Comparison of ENCODE assay signal across 8 cellular contexts in genomic region chr17:78497115-78497540, GRCh38.
DNase-seq lines count a peak whose midpoint lies in the region; ATAC-seq and TF ChIP-seq lines count a peak whose summit lies in the region.

No MANE protein-coding gene starts in this region.

- H3K4me3 ChIP-seq in Caco-2 (ENCODE audit: low read depth, low read length) (no peak overlapping the region), IMR-90 (ENCODE audit: insufficient read depth, low read depth, low read length) (no peak overlapping the region), esophagus squamous epithelium (no peak overlapping the region)

- no peaks in the 10 kb centered on the region for H3K79me1 ChIP-seq in IMR-90 (ENCODE audit: low read depth in 1 of 2, low read length in 2 of 2)

- H3K4me2 ChIP-seq in IMR-90 (ENCODE audit: low read depth, low read length), result no peak overlapping the region

- H3K23ac ChIP-seq in IMR-90 (ENCODE audit: low read depth, low read length), result no peak overlapping the region

- H2BK120ac ChIP-seq in IMR-90 (ENCODE audit: low read depth, low read length), result no peak overlapping the region

- CTCF ChIA-PET in Caco-2 (lab: Charles Lee), result interaction anchor here (0.5 to 1.4 kb wide), 20 partner anchors 62 to 711 kb away, joined by 3 to 28 read pairs (median 4); partner anchors contain the start of gene CANT1
- CTCF ChIA-PET in IMR-90 (lab: Yijun Ruan, JAX), result interaction anchor here (0.5 to 1.5 kb wide), 7 partner anchors 18 to 364 kb away, joined by 3 to 13 read pairs (median 4); no protein-coding TSS in a partner anchor

- H3K18ac ChIP-seq in IMR-90 (ENCODE audit: low read depth, low read length), result no peak overlapping the region

- H4K5ac ChIP-seq in IMR-90 (ENCODE audit: low read depth, low read length), result no peak overlapping the region

- WGBS in IMR-90 (ENCODE audit: extremely low coverage in 2 of 2, insufficient read length in 1 of 2), 2 experiments, result 9% methylated on average over 6 of the region's 10 CpGs; no CpG with 5 or more reads in 1 of the 2 experiments
- 16 to 25% methylated on average over 4 to 5 of the region's 10 CpGs for WGBS in esophagus squamous epithelium, 2 donors

- TF ChIP-seq POLR2A in IMR-90 (IDR thresholded peaks at IDR 0.05; ENCODE audit: low read depth, low read length), result 0 out of 2 replicates have a peak, but pooled peaks have one; percentile 28
- TF ChIP-seq POLR2A in esophagus squamous epithelium (IDR thresholded peaks at IDR 0.05), result no peak

- no peak overlapping the region for H3K27ac Mint-ChIP-seq in Caco-2 (ENCODE audit: unreplicated experiment)
- no peak overlapping the region for H3K27ac Mint-ChIP-seq in naive B cell

- POLR2A ChIA-PET in Caco-2 (lab: Charles Lee), result no interaction called here
- POLR2A ChIA-PET in IMR-90 (lab: Charles Lee; ENCODE audit: unreplicated experiment), result interaction anchor here (0.6 kb wide), 1 partner anchor 341 kb away, joined by 3 read pairs; no protein-coding TSS in a partner anchor

- H3K4me1 ChIP-seq in Caco-2 (no peaks in the 10 kb centered on the region), IMR-90 (ENCODE audit: control insufficient read depth, insufficient read depth, low read length) (no peaks in the 10 kb centered on the region), esophagus squamous epithelium (peaks cover 0 to 14% (median 0%) of the 10 kb centered on the region in 3 donors)

- H3K9me3 ChIP-seq in Caco-2 (no peaks in the 10 kb centered on the region), IMR-90 (ENCODE audit: control insufficient read depth, insufficient read depth, low read length) (no peaks in the 10 kb centered on the region), esophagus squamous epithelium (no peaks in the 10 kb centered on the region)

- H3K27ac ChIP-seq in IMR-90 (ENCODE audit: insufficient read depth, low read length) (no peak overlapping the region), esophagus squamous epithelium (no peak overlapping the region), substantia nigra (ENCODE audit: low read depth, low read length, poor library complexity, severe bottlenecking) (peak overlapping the region; percentile 89)

- H3K4me3 Mint-ChIP-seq in Caco-2 (ENCODE audit: unreplicated experiment) (no peak overlapping the region), naive B cell (no peak overlapping the region)

- H2BK15ac ChIP-seq in IMR-90 (ENCODE audit: low read depth, low read length), result no peak overlapping the region

- dilution Hi-C loops in IMR-90 (cut with HindIII; ENCODE audit: low sequenced_read_pairs, unreplicated experiment), result no loop called here

- intact Hi-C loops in Caco-2 (cut with micrococcal nuclease; ENCODE audit: unreplicated experiment), result loop anchor here (1.0 to 5.0 kb wide), 4 partner anchors 60 to 302 kb away; no protein-coding TSS in a partner anchor
- intact Hi-C loops in IMR-90 (cut with micrococcal nuclease), result loop anchor here (1.0 to 10.0 kb wide), 4 partner anchors 211 to 328 kb away; no protein-coding TSS in a partner anchor
- intact Hi-C loops in esophagus squamous epithelium (cut with DNase I), result no loop called here

- TF ChIP-seq RAD21 in IMR-90 (IDR thresholded peaks at IDR 0.05; ENCODE audit: low read length), result peak; percentile 98

- ATAC-seq in IMR-90 (ENCODE audit: low read depth) (peak; percentile 96), naive B cell (ENCODE audit: low read depth in 2 of 2) (peak; percentile 30 to 41), GM21529 (IDR thresholded peaks at IDR 0.05; ENCODE audit: unreplicated experiment) (no peak)

- H3K9me3 Mint-ChIP-seq in Caco-2 (ENCODE audit: unreplicated experiment) (no peaks in the 10 kb centered on the region), naive B cell (no peaks in the 10 kb centered on the region)

- no peak overlapping the region for H4K8ac ChIP-seq in IMR-90 (ENCODE audit: low read depth in 2 of 2, low read length in 2 of 2)

- H2BK5ac ChIP-seq in IMR-90 (ENCODE audit: low read depth, low read length, poor library complexity, severe bottlenecking), result no peak overlapping the region

- no peak overlapping the region for H3K9ac ChIP-seq in IMR-90 (ENCODE audit: low read depth, low read length)

- TF ChIP-seq CTCF in Caco-2 (IDR thresholded peaks at IDR 0.05; ENCODE audit: insufficient read depth in 1 of 2, low read depth in 1 of 2, low read length in 1 of 2, severe bottlenecking in 1 of 2, unreplicated experiment in 1 of 2) (peak; percentile 85 to 88), IMR-90 (conservative IDR thresholded peaks at IDR 0.05; ENCODE audit: low read depth, low read length) (peak; percentile 92), esophagus squamous epithelium (IDR thresholded peaks at IDR 0.05) (peak; percentile 47 to 86 (median 70))

- no peaks in the 10 kb centered on the region for H3K27me3 Mint-ChIP-seq in Caco-2 (ENCODE audit: insufficient read depth, unreplicated experiment)
- peaks cover 0 to 9% (median 0%) of the 10 kb centered on the region in 3 donors for H3K27me3 Mint-ChIP-seq in naive B cell

- H3K4ac ChIP-seq in IMR-90 (ENCODE audit: low read depth, low read length), result no peak overlapping the region

- peak overlapping the region; percentile 28 for H2AFZ ChIP-seq in IMR-90 (replicated peaks; ENCODE audit: low read length, poor library complexity)

- no peak overlapping the region for H3K14ac ChIP-seq in IMR-90 (replicated peaks; ENCODE audit: low read depth, low read length)

- BruUV-seq in Caco-2 (replicated peaks; lab: Mats Ljungman, UMichigan) (no TSS peak), IMR-90 (replicated peaks; lab: Mats Ljungman, UMichigan) (no TSS peak)

- no peak overlapping the region for H3K56ac ChIP-seq in IMR-90 (ENCODE audit: extremely low read depth, insufficient read depth, low read length)

- no peaks in the 10 kb centered on the region for H3K36me3 ChIP-seq in Caco-2 (ENCODE audit: control insufficient read depth, insufficient read depth, low read length)
- no peaks in the 10 kb centered on the region for H3K36me3 ChIP-seq in IMR-90 (ENCODE audit: control insufficient read depth, insufficient read depth, low read length)
- no peaks in the 10 kb centered on the region for H3K36me3 ChIP-seq in esophagus squamous epithelium

- H2BK20ac ChIP-seq in IMR-90 (ENCODE audit: low read depth, low read length), result no peak overlapping the region

- H2AK5ac ChIP-seq in IMR-90 (ENCODE audit: low read depth, low read length), result peak overlapping the region; percentile 45

- H3K4me1 Mint-ChIP-seq in Caco-2 (ENCODE audit: low read depth, unreplicated experiment) (no peaks in the 10 kb centered on the region), naive B cell (no peaks in the 10 kb centered on the region)

- no peaks in the 10 kb centered on the region for H4K20me1 ChIP-seq in IMR-90 (ENCODE audit: insufficient read depth, low read length)

- no peaks in the 10 kb centered on the region for H3K36me3 Mint-ChIP-seq in Caco-2 (ENCODE audit: insufficient read depth, unreplicated experiment)
- H3K36me3 Mint-ChIP-seq in naive B cell, result no peaks in the 10 kb centered on the region

- peak overlapping the region; percentile 72 for H2AK9ac ChIP-seq in IMR-90 (replicated peaks; ENCODE audit: low read depth, low read length, poor library complexity)

- H3K9me1 ChIP-seq in IMR-90 (ENCODE audit: insufficient read depth, low read length), result no peaks in the 10 kb centered on the region

- no peak overlapping the region for H4K91ac ChIP-seq in IMR-90 (ENCODE audit: insufficient read depth, low read depth, low read length)

- H3K27me3 ChIP-seq in Caco-2 (replicated peaks; ENCODE audit: control insufficient read depth, insufficient read depth, low read length) (no peaks in the 10 kb centered on the region), IMR-90 (ENCODE audit: control insufficient read depth, insufficient read depth, low read length) (peaks cover 9% of the 10 kb centered on the region; the same call in 1 of the 2 replicates), esophagus squamous epithelium (peaks cover 0 to 4% (median 0%) of the 10 kb centered on the region in 4 donors)

- in situ Hi-C loops in IMR-90 (cut with MboI; ENCODE audit: low sequenced_read_pairs), result loop anchor here (5.0 to 25.0 kb wide), 2 partner anchors 210 to 465 kb away; no protein-coding TSS in a partner anchor

- DNase-seq in Caco-2 (peak; percentile 87 to 88), IMR-90 (peak; percentile 72), NOMO-1 treated with dmso at 0.1 percent for 144 hours (lab: John Stamatoyannopoulos, UW; ENCODE audit: unreplicated experiment) (peak; percentile 23), activated T-cell treated with anti-CD3 and anti-CD28 coated beads for 4 hours (peak; percentile 24), esophagus squamous epithelium (lab: John Stamatoyannopoulos, UW) (no peak), naive B cell (peak; percentile 23), substantia nigra (lab: John Stamatoyannopoulos, UW) (peak in 46 of 49 donors; percentile 37 to 90 (median 73))

TF ChIP-seq in IMR-90, 13 proteins besides CTCF, POLR2A, EP300 and RAD21:
- peak; percentile 93 for TF ChIP-seq SMC3 (IDR thresholded peaks at IDR 0.05; ENCODE audit: low read depth, low read length)
- TF ChIP-seq MAFK (IDR thresholded peaks at IDR 0.05; ENCODE audit: low read depth, low read length), result no peak
- peak; percentile 39; the same call in 1 of the 2 replicates for TF ChIP-seq MAZ (IDR thresholded peaks at IDR 0.05; ENCODE audit: borderline replicate concordance, low read depth, low read length)
